ENCODE assay signal across 8 cellular contexts in the genomic region with DNA sequence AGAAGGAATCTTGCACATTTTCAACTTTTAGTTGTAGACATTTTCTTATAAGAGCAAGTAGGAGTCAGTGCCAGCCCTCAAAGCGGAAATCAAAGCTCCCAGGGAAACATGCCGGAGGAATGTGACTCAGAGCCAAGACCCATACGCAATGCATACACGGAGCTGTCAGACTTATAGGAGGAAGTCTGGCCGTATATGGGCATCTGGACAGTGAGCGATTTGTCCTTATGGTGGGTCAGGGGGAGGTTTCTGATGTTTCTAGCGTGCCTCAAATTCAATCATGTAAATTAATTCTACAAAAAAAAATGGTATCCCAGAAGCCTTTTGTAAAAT. TPM values are rescaled to one million over a fixed set of nuclear protein-coding genes. Genes with fewer than 3 reads are reported as not detected.
A peak's percentile ranks its signal among the peaks of the same experiment; 100 is the strongest.
DNase-seq lines count a peak whose midpoint lies in the region; ATAC-seq and TF ChIP-seq lines count a peak whose summit lies in the region.

No MANE protein-coding gene starts in this region.

- H3K9ac ChIP-seq in trophoblast cell (ENCODE audit: low read length): no peak overlapping the region

- H4K91ac ChIP-seq in trophoblast cell (ENCODE audit: low read depth, low read length): no peak overlapping the region

- H3K27ac ChIP-seq in SJCRH30 (peak overlapping the region; percentile 22; the same call in 1 of the 2 replicates), trophoblast cell (ENCODE audit: low read depth, low read length) (peak overlapping the region; percentile 19), WERI-Rb-1 (no peak overlapping the region)

- DNase-seq in ELF-1 (ENCODE audit: low read depth, low spot score) (peak; percentile 62), SJCRH30 (peak; percentile 71 to 80), fibroblast of the conjunctiva (ENCODE audit: low read depth) (peak; percentile 90), trophoblast cell (peak; percentile 41 to 79), ACHN (no peak), WERI-Rb-1 (no peak)
- DNase-seq in activated CD4-positive, alpha-beta T cell treated with anti-CD3 and anti-CD28 coated beads for 1 hour: no peak

- H2BK5ac ChIP-seq in trophoblast cell (ENCODE audit: low read depth, low read length, poor library complexity): no peak overlapping the region

- no peak overlapping the region for H3K4ac ChIP-seq in trophoblast cell (ENCODE audit: low read depth, low read length)

- H3K14ac ChIP-seq in trophoblast cell (ENCODE audit: low read length): no peak overlapping the region

- no CpG with 5 or more reads among the region's 7 CpGs for WGBS in trophoblast cell (ENCODE audit: extremely low coverage, insufficient coverage, insufficient read length)

- H3K4me1 ChIP-seq in SJCRH30 (peaks cover 14% of the 10 kb centered on the region), trophoblast cell (ENCODE audit: control insufficient read depth in 1 of 2, insufficient read depth in 2 of 2, low read length in 2 of 2) (peaks cover 7 to 14% of the 10 kb centered on the region in 2 experiments)

- H2BK120ac ChIP-seq in trophoblast cell (ENCODE audit: insufficient read depth, low read length, poor library complexity): no peak overlapping the region

- no peak overlapping the region for H2AK5ac ChIP-seq in trophoblast cell (ENCODE audit: low read length)

- H2BK12ac ChIP-seq in trophoblast cell (ENCODE audit: low read length): no peak overlapping the region

- TF ChIP-seq CTCF in WERI-Rb-1 (IDR thresholded peaks at IDR 0.05; ENCODE audit: low read depth, low read length): no peak

- H3K36me3 ChIP-seq in SJCRH30: no peaks in the 10 kb centered on the region
- H3K36me3 ChIP-seq in trophoblast cell (ENCODE audit: control insufficient read depth in 1 of 2, insufficient read depth in 2 of 2, low read length in 2 of 2): peaks cover 0 to 4% of the 10 kb centered on the region in 2 experiments
- H3K36me3 ChIP-seq in WERI-Rb-1: no peaks in the 10 kb centered on the region

- H3K27me3 ChIP-seq in SJCRH30 (no peaks in the 10 kb centered on the region), trophoblast cell (ENCODE audit: insufficient read depth, low read length) (no peaks in the 10 kb centered on the region), WERI-Rb-1 (ENCODE audit: insufficient read depth, low read depth, severe bottlenecking) (peaks cover 78% of the 10 kb centered on the region)

- no peak overlapping the region for H3K18ac ChIP-seq in trophoblast cell (ENCODE audit: low read length)

- H4K8ac ChIP-seq in trophoblast cell (ENCODE audit: low read depth, low read length): no peak overlapping the region

- no peak overlapping the region for H4K12ac ChIP-seq in trophoblast cell (ENCODE audit: low read depth, low read length)

- no peak for ATAC-seq in GM21360 (IDR thresholded peaks at IDR 0.05; ENCODE audit: unreplicated experiment)

- H3K9me3 ChIP-seq in SJCRH30 (replicated peaks): no peaks in the 10 kb centered on the region
- no peaks in the 10 kb centered on the region for H3K9me3 ChIP-seq in trophoblast cell (ENCODE audit: insufficient read depth, low read depth, low read length)
- no peaks in the 10 kb centered on the region for H3K9me3 ChIP-seq in WERI-Rb-1 (ENCODE audit: severe bottlenecking)

- no peak overlapping the region for H3K23ac ChIP-seq in trophoblast cell (ENCODE audit: low read length)

- H3K79me2 ChIP-seq in trophoblast cell (ENCODE audit: control insufficient read depth, insufficient read depth, low read length, poor library complexity): peaks cover 5% of the 10 kb centered on the region

- H3K79me1 ChIP-seq in trophoblast cell (ENCODE audit: low read length): peaks cover 12% of the 10 kb centered on the region

- in situ Hi-C loops in ACHN (cut with HindIII; ENCODE audit: low pct_ligation_motif_present, low pct_unique_long_range_greater_than_20kb, low sequenced_read_pairs): no loop called here

- no peak overlapping the region for H3K4me2 ChIP-seq in trophoblast cell (ENCODE audit: low read length)

- H2AFZ ChIP-seq in trophoblast cell (ENCODE audit: insufficient read depth, low read length, poor library complexity): no peak overlapping the region

- H3K4me3 ChIP-seq in SJCRH30: peak overlapping the region; percentile 11; the same call in 1 of the 2 replicates
- H3K4me3 ChIP-seq in trophoblast cell (ENCODE audit: low read depth, low read length): no peak overlapping the region
- H3K4me3 ChIP-seq in WERI-Rb-1 (ENCODE audit: low read depth, low read length): no peak overlapping the region

RNA-seq across cellular contexts. Expression of a gene that starts 3.6 kb away (rescaled TPM):
- total RNA-seq in SJCRH30 (2014; rRNA removed; shearing (Covaris generic)): 2.3 TPM in 2 replicates
- polyA plus RNA-seq in trophoblast cell (2013): 48.1 and 53.3 TPM in 2 replicates

Comparison
In these comparisons a context has a peak if more than half of its experiments do, and no peak if none do; other contexts are left out.
1. DNase-seq: peak in ELF-1 (single experiment), SJCRH30 (2 of 2), fibroblast of the conjunctiva (single experiment) and trophoblast cell (2 of 2); none in ACHN (single experiment), activated CD4-positive, alpha-beta T cell treated with anti-CD3 and anti-CD28 coated beads for 1 hour (single experiment) and WERI-Rb-1 (single experiment).